Comparison of ENCODE assay signal across 10 cellular contexts in genomic region chr19:56839665-56840451, GRCh38. TPM values are rescaled to one million over a fixed set of nuclear protein-coding genes. Genes with fewer than 3 reads are reported as not detected.
DNase-seq lines count a peak whose midpoint lies in the region; ATAC-seq and TF ChIP-seq lines count a peak whose summit lies in the region.
"Had no signal": no experiment of that assay in that cellular context is flagged by ENCODE, and none has a peak within 500 bp of the region (broad histone marks: within the 10 kb centered on the region; RNA-seq: fewer than 3 reads in every experiment).

No MANE protein-coding gene starts in this region.

- TF ChIP-seq CTCF in AG09319 (IDR thresholded peaks at IDR 0.05; ENCODE audit: low read depth, low read length) = no peak
- no peak for TF ChIP-seq CTCF in PC-3 (conservative IDR thresholded peaks at IDR 0.05; ENCODE audit: low read depth, low read length)
- no peak for TF ChIP-seq CTCF in fibroblast of lung (conservative IDR thresholded peaks at IDR 0.05 in 1 of 2, IDR thresholded peaks at IDR 0.05 in 1 of 2; ENCODE audit: low read depth in 1 of 2, low read length in 2 of 2)
- TF ChIP-seq CTCF in OCI-LY7 (conservative IDR thresholded peaks at IDR 0.05; ENCODE audit: low read length) = no peak

- H3K4me1 ChIP-seq in PC-3 (ENCODE audit: insufficient read depth, low read length) = no peaks in the 10 kb centered on the region
- no peaks in the 10 kb centered on the region for H3K4me1 ChIP-seq in fibroblast of lung (ENCODE audit: control insufficient read depth, extremely low read depth, insufficient read depth, low read length)
- no peaks in the 10 kb centered on the region for H3K4me1 ChIP-seq in OCI-LY7 (ENCODE audit: insufficient read depth, low read length, poor library complexity, severe bottlenecking)

- H3K9me3 ChIP-seq in PC-3 (ENCODE audit: low read length) (peaks cover 34% of the 10 kb centered on the region), fibroblast of lung (ENCODE audit: control insufficient read depth, insufficient read depth, low read depth, low read length) (no peaks in the 10 kb centered on the region), OCI-LY7 (ENCODE audit: low read length) (0 out of 2 replicates have a peak, but pooled peaks cover 7% of the 10 kb centered on the region)

- ATAC-seq in PC-3 (peak; percentile 41), GM18907 (IDR thresholded peaks at IDR 0.05; ENCODE audit: unreplicated experiment) (no peak)
- peak; percentile 44 to 51 for ATAC-seq in naive thymus-derived CD8-positive, alpha-beta T cell

- H3K27me3 ChIP-seq in PC-3 (ENCODE audit: low read length) (no peaks in the 10 kb centered on the region), fibroblast of lung (ENCODE audit: control insufficient read depth, insufficient read depth, low read length) (no peaks in the 10 kb centered on the region)

- H3K36me3 ChIP-seq in PC-3 (ENCODE audit: low read depth, low read length) = no peaks in the 10 kb centered on the region
- no peaks in the 10 kb centered on the region for H3K36me3 ChIP-seq in fibroblast of lung (ENCODE audit: control insufficient read depth, insufficient read depth, low read length)
- H3K36me3 ChIP-seq in OCI-LY7 (ENCODE audit: insufficient read depth, low read length) = no peaks in the 10 kb centered on the region

- POLR2A ChIA-PET in PC-3 (lab: Charles Lee; ENCODE audit: unreplicated experiment) (no interaction called here), OCI-LY7 (lab: Charles Lee) (no interaction called here), HEK293T (lab: Yijun Ruan, JAX) (no interaction called here)
- POLR2A ChIA-PET in naive thymus-derived CD8-positive, alpha-beta T cell (lab: Charles Lee) = no interaction called here

- peaks cover 10 to 32% (median 27%) of the 10 kb centered on the region in 5 donors for H3K27me3 Mint-ChIP-seq in naive thymus-derived CD8-positive, alpha-beta T cell

- BruUV-seq in PC-3 (replicated peaks; lab: Mats Ljungman, UMichigan) (no TSS peak), OCI-LY7 (replicated peaks; lab: Mats Ljungman, UMichigan) (no TSS peak)

- peak overlapping the region in 4 of 10 donors; percentile 25 to 59 (median 33) for H3K4me3 Mint-ChIP-seq in naive thymus-derived CD8-positive, alpha-beta T cell

- H3K79me2 ChIP-seq in PC-3 (ENCODE audit: low read length) (no peaks in the 10 kb centered on the region), fibroblast of lung (ENCODE audit: control insufficient read depth, insufficient read depth, low read length) (no peaks in the 10 kb centered on the region), OCI-LY7 (ENCODE audit: insufficient read depth, low read depth, low read length) (no peaks in the 10 kb centered on the region)

- peak overlapping the region; percentile 20; the same call in 1 of the 2 replicates for H3K4me2 ChIP-seq in PC-3 (ENCODE audit: low read length)
- H3K4me2 ChIP-seq in fibroblast of lung (ENCODE audit: extremely low read depth, insufficient read depth, low read length) = no peak overlapping the region
- no peak overlapping the region for H3K4me2 ChIP-seq in OCI-LY7 (ENCODE audit: low read length)

- H4K20me1 ChIP-seq in PC-3 (ENCODE audit: low read length) (no peaks in the 10 kb centered on the region), fibroblast of lung (ENCODE audit: control insufficient read depth, extremely low read depth, insufficient read depth, low read length) (no peaks in the 10 kb centered on the region), OCI-LY7 (ENCODE audit: insufficient read depth, low read length) (no peaks in the 10 kb centered on the region)

- no peaks in the 10 kb centered on the region for H3F3A ChIP-seq in PC-3 (ENCODE audit: low read length, unreplicated experiment)

- H3K9me2 ChIP-seq in PC-3 (replicated peaks; ENCODE audit: low read length) (no peaks in the 10 kb centered on the region), OCI-LY7 (ENCODE audit: insufficient read depth, low read length) (no peaks in the 10 kb centered on the region)

- peaks cover 0 to 5% (median 2%) of the 10 kb centered on the region in 4 donors for H3K4me1 Mint-ChIP-seq in naive thymus-derived CD8-positive, alpha-beta T cell

- CTCF ChIA-PET in PC-3 (lab: Charles Lee) = no interaction called here
- CTCF ChIA-PET in OCI-LY7 (lab: Charles Lee; ENCODE audit: unreplicated experiment) = no interaction called here
- CTCF ChIA-PET in HEK293T (lab: Yijun Ruan, JAX) = no interaction called here

- H3K4me3 ChIP-seq in PC-3 (ENCODE audit: low read length) (peak overlapping the region; percentile 37; the same call in 1 of the 2 replicates), fibroblast of lung (replicated peaks in 1 of 4; ENCODE audit: control extremely low read depth in 1 of 4, insufficient read depth in 1 of 4, low read depth in 3 of 4, low read length in 4 of 4) (peak overlapping the region in 2 of 4 experiments; percentile 20 to 32), OCI-LY7 (ENCODE audit: low read depth, low read length, poor library complexity, severe bottlenecking) (no peak overlapping the region)

- peak overlapping the region in 2 of 10 donors; percentile 37 to 46 for H3K27ac Mint-ChIP-seq in naive thymus-derived CD8-positive, alpha-beta T cell

- DNase-seq in AG09319 (ENCODE audit: extremely low read depth, low read depth) = peak; percentile 18
- DNase-seq in PC-3 = peak; percentile 73
- peak; percentile 18 to 91 for DNase-seq in fibroblast of lung (ENCODE audit: low read depth in 2 of 2)
- peak in 2 of 10 donors; percentile 23 to 69 for DNase-seq in naive thymus-derived CD8-positive, alpha-beta T cell
- no peak for DNase-seq in OCI-LY7 (ENCODE audit: low spot score)
- no peak for DNase-seq in HEK293T (ENCODE audit: extremely low spot score)
- no peak for DNase-seq in COLO668 (lab: John Stamatoyannopoulos, UW; ENCODE audit: unreplicated experiment)
- DNase-seq: DMS53 had no signal

- H2AFZ ChIP-seq in PC-3 (ENCODE audit: low read length) (peak overlapping the region; percentile 52; the same call in 1 of the 2 replicates), fibroblast of lung (ENCODE audit: low read length) (no peak overlapping the region), OCI-LY7 (ENCODE audit: low read length) (no peak overlapping the region)

- H3K27ac ChIP-seq in PC-3 (ENCODE audit: low read length) = no peak overlapping the region
- H3K27ac ChIP-seq in fibroblast of lung (ENCODE audit: insufficient read depth, low read length) = no peak overlapping the region
- no peak overlapping the region for H3K27ac ChIP-seq in OCI-LY7 (ENCODE audit: low read depth, low read length, poor library complexity, severe bottlenecking)

- intact Hi-C loops in PC-3 (cut with micrococcal nuclease) (loop anchor here (5.0 to 10.0 kb wide), 2 partner anchors 93 to 115 kb away; no protein-coding TSS in a partner anchor), OCI-LY7 (cut with micrococcal nuclease; ENCODE audit: unreplicated experiment) (no loop called here)

- H3K36me3 Mint-ChIP-seq in naive thymus-derived CD8-positive, alpha-beta T cell = peaks cover 11 to 38% (median 29%) of the 10 kb centered on the region in 3 donors

- H3K9ac ChIP-seq in PC-3 (ENCODE audit: low read length) (no peak overlapping the region), fibroblast of lung (ENCODE audit: insufficient read depth, low read length) (no peak overlapping the region)

- peaks cover 8 to 63% (median 46%) of the 10 kb centered on the region in 9 donors for H3K9me3 Mint-ChIP-seq in naive thymus-derived CD8-positive, alpha-beta T cell

TF ChIP-seq in HEK293T, 16 proteins besides CTCF, POLR2A, EP300 and RAD21:
- TF ChIP-seq ELF4 (IDR thresholded peaks at IDR 0.05) (no peak), ZNF384 (IDR thresholded peaks at IDR 0.05) (no peak), L3MBTL2 (conservative IDR thresholded peaks at IDR 0.05) (no peak)

RNA-seq across cellular contexts. Expression of gene PEG3, which starts 0.7 kb away (rescaled TPM):
- total RNA-seq in PC-3 (2014; rRNA removed) (1.6 and 2.6 TPM in 2 replicates), fibroblast of lung (3.9 and 5.6 TPM in 2 replicates), OCI-LY7 (2022) (not detected in 2 replicates)
- polyA plus RNA-seq in fibroblast of lung = 0.06 and 0.22 TPM in 2 replicates
- polyA plus RNA-seq in fibroblast of lung (2012) = 0.07 and 0.17 TPM in 2 replicates
- 0.15 and 0.55 TPM in 2 replicates for polyA minus RNA-seq in fibroblast of lung (ENCODE audit: low replicate concordance)
- under 1 TPM; 0.57 to 0.60 TPM for total RNA-seq in naive thymus-derived CD8-positive, alpha-beta T cell
- not detected for polyA plus RNA-seq in naive thymus-derived CD8-positive, alpha-beta T cell
- total RNA-seq in OCI-LY7 (2014; rRNA removed; shearing (Covaris generic)) = not detected in 2 replicates

RNA-seq across cellular contexts. Expression of gene ZIM2, which starts 0.7 kb away (rescaled TPM):
- total RNA-seq in PC-3 (2014; rRNA removed) (not detected in 2 replicates), fibroblast of lung (under 0.01 TPM in 1 of 2 replicates, not detected in the other), OCI-LY7 (2022) (not detected in 2 replicates)
- not detected in 2 replicates for polyA plus RNA-seq in fibroblast of lung
- not detected in 2 replicates for polyA plus RNA-seq in fibroblast of lung (2012)
- 1.6 TPM in 1 of 2 replicates, not detected in the other for polyA minus RNA-seq in fibroblast of lung (ENCODE audit: low replicate concordance)
- not detected for total RNA-seq in naive thymus-derived CD8-positive, alpha-beta T cell
- polyA plus RNA-seq in naive thymus-derived CD8-positive, alpha-beta T cell = not detected
- not detected in 2 replicates for total RNA-seq in OCI-LY7 (2014; rRNA removed; shearing (Covaris generic))
- total RNA-seq: glomerular endothelial cell had no signal

Comparison
In these comparisons a context has a peak if more than half of its experiments do, and no peak if none do; other contexts are left out.
1. DNase-seq: peak in AG09319 (single experiment), PC-3 (single experiment) and fibroblast of lung (2 of 2); none in OCI-LY7 (single experiment), HEK293T (single experiment) and COLO668 (single experiment).